8 cellular contexts compared by ENCODE assay signal in the genomic region with DNA sequence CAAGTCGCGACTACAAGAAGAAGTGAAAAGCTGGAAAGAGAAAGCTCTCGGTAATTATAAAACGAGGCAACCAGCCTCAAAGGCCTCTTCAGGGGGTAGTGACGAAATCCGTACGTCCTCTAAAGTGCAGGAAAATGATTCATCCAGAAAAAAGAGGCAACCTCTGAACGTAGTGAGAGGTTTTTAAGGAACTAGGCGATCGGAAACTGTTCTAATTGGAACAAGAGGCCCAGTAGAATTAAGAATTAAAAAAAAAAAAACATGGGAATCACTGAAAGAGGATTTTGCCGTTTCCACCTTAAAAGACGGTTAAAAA. TPM values are rescaled to one million over a fixed set of nuclear protein-coding genes. Genes with fewer than 3 reads are reported as not detected.
DNase-seq lines count a peak whose midpoint lies in the region; ATAC-seq, FAIRE-seq and TF ChIP-seq lines count a peak whose summit lies in the region.

No MANE protein-coding gene starts in this region.

- H3K9me3 ChIP-seq in DND-41 (ENCODE audit: insufficient read depth, low read length, severe bottlenecking) (no peaks in the 10 kb centered on the region), mammary epithelial cell (replicated peaks; ENCODE audit: insufficient read depth, low read length) (no peaks in the 10 kb centered on the region), tibial nerve (no peaks in the 10 kb centered on the region)

- no peak for FAIRE-seq in urothelium cell line (lab: Jason Lieb, UNC)

- DNase-seq in DND-41 (no peak), NCI-H69 (lab: John Stamatoyannopoulos, UW) (peak; percentile 70), mammary epithelial cell (no peak), lower leg skin (ENCODE audit: low spot score in 2 of 2) (no peak), tibial nerve (ENCODE audit: low spot score in 2 of 2) (peak in 1 of 2 donors; percentile 17), urothelium cell line (ENCODE audit: low spot score) (no peak), cerebellar cortex (ENCODE audit: low spot score) (no peak), NCI-H2081 treated with DMSO at 0.1 percent for 48 hours (lab: John Stamatoyannopoulos, UW) (no peak)

- TF ChIP-seq CTCF in DND-41 (IDR thresholded peaks at IDR 0.05; ENCODE audit: borderline replicate concordance, extremely low read depth, low read length, poor library complexity, severe bottlenecking), result no peak
- no peak for TF ChIP-seq CTCF in mammary epithelial cell (conservative IDR thresholded peaks at IDR 0.05 in 1 of 2, IDR thresholded peaks at IDR 0.05 in 1 of 2; ENCODE audit: extremely low read depth in 1 of 2, insufficient read depth in 1 of 2, low read depth in 1 of 2, low read length in 2 of 2)
- TF ChIP-seq CTCF in lower leg skin (IDR thresholded peaks at IDR 0.05), result no peak
- no peak for TF ChIP-seq CTCF in tibial nerve (IDR thresholded peaks at IDR 0.05)

- WGBS in mammary epithelial cell (ENCODE audit: low coverage, missing lambda C conversion rate), result under 1% methylated on average over 10 of the region's 12 CpGs
- WGBS in lower leg skin, 2 donors, result 0 to 1% methylated on average over 12 of the region's 12 CpGs
- WGBS in tibial nerve, 2 donors, result 0 to 1% methylated on average over 12 of the region's 12 CpGs

- H3K27me3 ChIP-seq in DND-41 (ENCODE audit: insufficient read depth, low read length, poor library complexity) (no peaks in the 10 kb centered on the region), mammary epithelial cell (ENCODE audit: insufficient read depth, low read length) (no peaks in the 10 kb centered on the region), tibial nerve (no peaks in the 10 kb centered on the region)

- no TSS peak for BruUV-seq in mammary epithelial cell (replicated peaks; lab: Mats Ljungman, UMichigan)

- H3K9ac ChIP-seq in DND-41 (ENCODE audit: low read depth, low read length), result peak overlapping the region; percentile 75
- H3K9ac ChIP-seq in mammary epithelial cell (ENCODE audit: insufficient read depth, low read length), result peak overlapping the region; percentile 96

- H4K20me1 ChIP-seq in DND-41 (ENCODE audit: insufficient read depth, low read length), result peaks cover 16% of the 10 kb centered on the region
- H4K20me1 ChIP-seq in mammary epithelial cell (ENCODE audit: insufficient read depth, low read length), result peaks cover 2% of the 10 kb centered on the region

- dilution Hi-C loops in mammary epithelial cell (cut with HindIII; ENCODE audit: low sequenced_read_pairs), result no loop called here

- peak in 1 of 2 donors; percentile 27 for TF ChIP-seq EP300 in tibial nerve (IDR thresholded peaks at IDR 0.05)

- H3K36me3 ChIP-seq in DND-41 (ENCODE audit: insufficient read depth, low read length), result peaks cover 56% of the 10 kb centered on the region
- peaks cover 22% of the 10 kb centered on the region for H3K36me3 ChIP-seq in mammary epithelial cell (ENCODE audit: insufficient read depth, low read length)
- H3K36me3 ChIP-seq in tibial nerve, result peaks cover 0 to 21% (median 0%) of the 10 kb centered on the region in 3 donors

- H3K27ac ChIP-seq in DND-41 (ENCODE audit: low read length) (peak overlapping the region; percentile 94), mammary epithelial cell (ENCODE audit: insufficient read depth, low read depth, low read length) (peak overlapping the region; percentile 91), tibial nerve (peak overlapping the region; percentile 94 to 100 (median 98))

- TF ChIP-seq POLR2A in lower leg skin (IDR thresholded peaks at IDR 0.05), result no peak
- TF ChIP-seq POLR2A in tibial nerve (IDR thresholded peaks at IDR 0.05), result peak in 1 of 2 donors; percentile 21

- no peak for ATAC-seq in DND-41 (ENCODE audit: insufficient read depth, low read depth)

- CTCF ChIA-PET in mammary epithelial cell (lab: Charles Lee; ENCODE audit: low non-redundant PET), result no interaction called here

- H3K4me2 ChIP-seq in DND-41 (ENCODE audit: insufficient read depth, low read length) (peak overlapping the region; percentile 70), mammary epithelial cell (ENCODE audit: insufficient read depth, low read depth, low read length) (peak overlapping the region; percentile 91)

- H2AFZ ChIP-seq in DND-41 (ENCODE audit: low read depth, low read length), result peak overlapping the region; percentile 53; the same call in 1 of the 2 replicates
- no peak overlapping the region for H2AFZ ChIP-seq in mammary epithelial cell (ENCODE audit: low read depth, low read length)

- in situ Hi-C loops in mammary epithelial cell (cut with MboI; ENCODE audit: low sequenced_read_pairs in 2 of 2), result no loop called here

- H3K4me3 ChIP-seq in DND-41 (ENCODE audit: low read depth in 1 of 2, low read length in 2 of 2), result peak overlapping the region; percentile 70 to 92
- peak overlapping the region; percentile 71 to 94 (median 77) for H3K4me3 ChIP-seq in mammary epithelial cell (replicated peaks in 1 of 3; ENCODE audit: insufficient read depth in 1 of 3, low read depth in 2 of 3, low read length in 3 of 3)
- peak overlapping the region; percentile 97 for H3K4me3 ChIP-seq in lower leg skin (ENCODE audit: low read depth, poor library complexity, severe bottlenecking)
- peak overlapping the region; percentile 77 to 97 (median 79) for H3K4me3 ChIP-seq in tibial nerve

- peaks cover 67% of the 10 kb centered on the region for H3K79me2 ChIP-seq in DND-41 (ENCODE audit: insufficient read depth, low read length)
- peaks cover 70% of the 10 kb centered on the region for H3K79me2 ChIP-seq in mammary epithelial cell (ENCODE audit: insufficient read depth, low read length)

- H3K4me1 ChIP-seq in DND-41 (ENCODE audit: insufficient read depth, low read length) (peaks cover 45% of the 10 kb centered on the region), mammary epithelial cell (ENCODE audit: insufficient read depth, low read length) (peaks cover 22% of the 10 kb centered on the region), tibial nerve (peaks cover 0 to 52% (median 31%) of the 10 kb centered on the region in 4 donors)

- intact Hi-C loops in mammary epithelial cell (cut with micrococcal nuclease), result no loop called here
- intact Hi-C loops in lower leg skin (cut with DNase I; ENCODE audit: low total_unique reads), result loop anchor here (5.0 kb wide), 1 partner anchor 108 kb away; no protein-coding TSS in a partner anchor

RNA-seq across cellular contexts. Expression of a gene that starts 1.0 kb away (rescaled TPM):
- total RNA-seq in mammary epithelial cell (100 to 1,000 TPM; 444 to 457 TPM), lower leg skin (100 to 1,000 TPM; 270 to 297 (median 282) TPM), tibial nerve (100 to 1,000 TPM; 146 to 200 (median 166) TPM)
- 146 TPM for polyA plus RNA-seq in mammary epithelial cell
- polyA minus RNA-seq in mammary epithelial cell, result 325 TPM

RNA-seq across cellular contexts. Expression of a gene that starts 31.1 kb away (rescaled TPM):
- total RNA-seq in mammary epithelial cell (10 to 100 TPM; 11.0 to 35.2 TPM), lower leg skin (10 to 100 TPM; 36.4 to 76.5 (median 59.0) TPM), tibial nerve (10 to 100 TPM; 28.8 to 73.7 (median 62.7) TPM)
- polyA plus RNA-seq in mammary epithelial cell, result 5.1 TPM
- 7.6 TPM for polyA minus RNA-seq in mammary epithelial cell
